9 cellular contexts compared by ENCODE assay signal in genomic region chr21:42463861-42464515, GRCh38. TPM values are rescaled to one million over a fixed set of nuclear protein-coding genes. Genes with fewer than 3 reads are reported as not detected.
DNase-seq lines count a peak whose midpoint lies in the region; ATAC-seq, FAIRE-seq and TF ChIP-seq lines count a peak whose summit lies in the region.
"Had no signal": no experiment of that assay in that cellular context is flagged by ENCODE, and none has a peak within 500 bp of the region (broad histone marks: within the 10 kb centered on the region; RNA-seq: fewer than 3 reads in every experiment).

No MANE protein-coding gene starts in this region.

- ATAC-seq in HCT116: peak; percentile 91
- ATAC-seq in HepG2: no peak
- no peak for ATAC-seq in HG03469 (IDR thresholded peaks at IDR 0.05; ENCODE audit: unreplicated experiment)
- ATAC-seq in HG02678 (IDR thresholded peaks at IDR 0.05; ENCODE audit: unreplicated experiment): no peak

- H2AFZ ChIP-seq in HCT116 (ENCODE audit: low read depth, low read length, poor library complexity, severe bottlenecking): peak overlapping the region; percentile 91
- H2AFZ ChIP-seq in HepG2 (ENCODE audit: low read length): no peak overlapping the region

- H3K79me2 ChIP-seq in HCT116 (ENCODE audit: insufficient read depth, low read length) (no peaks in the 10 kb centered on the region), HepG2 (ENCODE audit: insufficient read depth, low read length) (no peaks in the 10 kb centered on the region)

- H3K9ac ChIP-seq in HCT116 (ENCODE audit: low read length): no peak overlapping the region
- no peak overlapping the region for H3K9ac ChIP-seq in HepG2 (ENCODE audit: insufficient read depth, low read depth, low read length)

- no peaks in the 10 kb centered on the region for H4K20me1 ChIP-seq in HCT116 (ENCODE audit: insufficient read depth)
- no peaks in the 10 kb centered on the region for H4K20me1 ChIP-seq in HepG2 (ENCODE audit: insufficient read depth, low read length)

- peaks cover 25% of the 10 kb centered on the region for H3K27me3 Mint-ChIP-seq in activated naive CD4-positive, alpha-beta T cell treated with anti-CD3 and anti-CD28 coated beads, Interleukin-2, amount 10 ng/mL, durations not matched to agents 7 days and 5 days

- H3K27ac Mint-ChIP-seq in activated naive CD4-positive, alpha-beta T cell treated with anti-CD3 and anti-CD28 coated beads, Interleukin-2, amount 10 ng/mL, durations not matched to agents 7 days and 5 days: peak overlapping the region; percentile 75

- BruUV-seq in HCT116 (replicated peaks; lab: Mats Ljungman, UMichigan): no TSS peak
- no TSS peak for BruUV-seq in HepG2 (replicated peaks; lab: Mats Ljungman, UMichigan)

- H3K27ac ChIP-seq in HCT116 (ENCODE audit: low read depth, low read length) (no peak overlapping the region; the same call in 1 of the 2 replicates), HepG2 (ENCODE audit: extremely low read length, insufficient read depth, low read length) (no peak overlapping the region)
- H3K27ac ChIP-seq: SJCRH30 had no signal

- H3K4me2 ChIP-seq in HCT116 (ENCODE audit: low read length) (peak overlapping the region; percentile 30), HepG2 (ENCODE audit: low read depth, low read length) (no peak overlapping the region)

- no peak for TF ChIP-seq CTCF in HCT116 (IDR thresholded peaks at IDR 0.05 in 2 of 3, conservative IDR thresholded peaks at IDR 0.05 in 1 of 3; ENCODE audit: borderline replicate concordance in 1 of 3, insufficient read depth in 1 of 3, low read depth in 2 of 3, low read length in 2 of 3)
- TF ChIP-seq CTCF in HepG2 (CRISPR knock-in tag; IDR thresholded peaks at IDR 0.05): no peak

- RAD21 ChIA-PET in HCT116 (lab: Charles Lee; ENCODE audit: low non-redundant PET in 1 of 2, low total read pairs in 2 of 2, uncharacterized antibody in 2 of 2, unreplicated experiment in 2 of 2): no interaction called here

- H3K4me3 ChIP-seq in HCT116 (replicated peaks in 1 of 2; ENCODE audit: low read depth in 1 of 2, low read length in 2 of 2) (no peak overlapping the region), HepG2 (replicated peaks in 1 of 3; ENCODE audit: insufficient read depth in 1 of 3, low read depth in 2 of 3, low read length in 3 of 3) (no peak overlapping the region)
- H3K4me3 ChIP-seq: SJCRH30 had no signal

- DNase-seq in HCT116 (ENCODE audit: low read depth, low spot score) (peak; percentile 92), SW480 (ENCODE audit: low spot score) (peak; percentile 65), HepG2 (ENCODE audit: low spot score) (peak; percentile 10), mesenteric fat pad (ENCODE audit: low spot score) (no peak)
- peak; percentile 73 for DNase-seq in activated naive CD4-positive, alpha-beta T cell treated with anti-CD3 and anti-CD28 coated beads, Interleukin-2, amount 10 ng/mL, durations not matched to agents 7 days and 5 days
- peak; percentile 42 for DNase-seq in stimulated activated naive CD4-positive, alpha-beta T cell treated with Interleukin-2 at 50 U/mL for 16 hours (lab: John Stamatoyannopoulos, UW)

- TF ChIP-seq RAD21 in HCT116 (IDR thresholded peaks at IDR 0.05; ENCODE audit: low read depth): no peak
- no peak for TF ChIP-seq RAD21 in HepG2 (CRISPR knock-in tag; IDR thresholded peaks at IDR 0.05)

- TF ChIP-seq EP300 in HepG2 (IDR thresholded peaks at IDR 0.05; ENCODE audit: low read depth in 2 of 2, low read length in 2 of 2) (no peak), HepG2 (CRISPR knock-in tag; IDR thresholded peaks at IDR 0.05; ENCODE audit: borderline replicate concordance) (no peak)

- peaks cover 6% of the 10 kb centered on the region for H3K9me3 Mint-ChIP-seq in activated naive CD4-positive, alpha-beta T cell treated with anti-CD3 and anti-CD28 coated beads, Interleukin-2, amount 10 ng/mL, durations not matched to agents 7 days and 5 days

- POLR2A ChIA-PET in HCT116 (lab: Charles Lee) (interaction anchor here (0.7 kb wide), 1 partner anchor 10 kb away, joined by 3 read pairs; no protein-coding TSS in a partner anchor), HepG2 (lab: Yijun Ruan, JAX) (no interaction called here)

- H3K4me1 Mint-ChIP-seq in activated naive CD4-positive, alpha-beta T cell treated with anti-CD3 and anti-CD28 coated beads, Interleukin-2, amount 10 ng/mL, durations not matched to agents 7 days and 5 days: peaks cover 68% of the 10 kb centered on the region

- peaks cover 3 to 15% of the 10 kb centered on the region in 2 experiments; a peak in 1 of 4 replicates for H3K4me1 ChIP-seq in HCT116 (ENCODE audit: control insufficient read depth in 1 of 2, insufficient read depth in 2 of 2, low read length in 2 of 2)
- peaks cover 7% of the 10 kb centered on the region for H3K4me1 ChIP-seq in HepG2 (ENCODE audit: insufficient read depth, low read length)

- CTCF ChIA-PET in HCT116 (lab: Charles Lee): no interaction called here
- CTCF ChIA-PET in activated naive CD4-positive, alpha-beta T cell treated with anti-CD3 and anti-CD28 coated beads, Interleukin-2, amount 10 ng/mL, durations not matched to agents 7 days and 5 days (lab: Charles Lee): interaction anchor here (0.6 to 1.2 kb wide), 3 partner anchors 60 to 72 kb away, joined by 3 to 5 read pairs (median 4); partner anchors contain the start of gene UBASH3A
- CTCF ChIA-PET in HepG2 (lab: Yijun Ruan, JAX; ENCODE audit: low intra/inter-chr PET ratio, low total read pairs): no interaction called here

- 60% methylated on average over 17 of the region's 17 CpGs for WGBS in HepG2 (ENCODE audit: low lambda C conversion rate)

- no peak for TF ChIP-seq POLR2A in HCT116 (IDR thresholded peaks at IDR 0.05; ENCODE audit: borderline replicate concordance, extremely low read depth, insufficient read depth, insufficient read length)
- no peak for TF ChIP-seq POLR2A in HepG2 (IDR thresholded peaks at IDR 0.05; ENCODE audit: insufficient read depth in 1 of 2, low read depth in 2 of 2, low read length in 2 of 2)

- H3K9me2 ChIP-seq in HCT116 (ENCODE audit: insufficient read depth): no peaks in the 10 kb centered on the region

- intact Hi-C loops in HCT116 (cut with micrococcal nuclease): no loop called here
- intact Hi-C loops in HepG2 (cut with micrococcal nuclease; ENCODE audit: unreplicated experiment): no loop called here

- H3K36me3 Mint-ChIP-seq in activated naive CD4-positive, alpha-beta T cell treated with anti-CD3 and anti-CD28 coated beads, Interleukin-2, amount 10 ng/mL, durations not matched to agents 7 days and 5 days: peaks cover 1% of the 10 kb centered on the region

- H3K36me3 ChIP-seq in HCT116 (ENCODE audit: control insufficient read depth in 1 of 2, insufficient read depth in 2 of 2, low read length in 2 of 2) (no peaks in the 10 kb centered on the region), HepG2 (replicated peaks in 1 of 2; ENCODE audit: control insufficient read depth in 1 of 2, insufficient read depth in 2 of 2, low read length in 2 of 2) (no peaks in the 10 kb centered on the region)
- H3K36me3 ChIP-seq: SJCRH30 had no signal

- H3K9me3 ChIP-seq in HCT116 (ENCODE audit: control insufficient read depth in 1 of 2, insufficient read depth in 1 of 2, low read depth in 1 of 2, low read length in 2 of 2) (no peaks in the 10 kb centered on the region), HepG2 (ENCODE audit: low read length) (no peaks in the 10 kb centered on the region)
- H3K9me3 ChIP-seq: SJCRH30 had no signal

- no peak overlapping the region for H3K4me3 Mint-ChIP-seq in activated naive CD4-positive, alpha-beta T cell treated with anti-CD3 and anti-CD28 coated beads, Interleukin-2, amount 10 ng/mL, durations not matched to agents 7 days and 5 days

- no peak for FAIRE-seq in HepG2 (lab: Jason Lieb, UNC)

- in situ Hi-C loops in HepG2 (cut with HindIII; ENCODE audit: extremely low pct_ligation_motif_present, low pct_unique_long_range_greater_than_20kb): no loop called here

- no peaks in the 10 kb centered on the region for H3K27me3 ChIP-seq in HCT116 (ENCODE audit: insufficient read depth, low read length)
- H3K27me3 ChIP-seq in HepG2 (ENCODE audit: control insufficient read depth in 1 of 2, insufficient read depth in 2 of 2, low read length in 2 of 2): peaks cover 0 to 1% of the 10 kb centered on the region in 2 experiments; a peak in 1 of 5 replicates
- H3K27me3 ChIP-seq: SJCRH30 had no signal

RNA-seq across cellular contexts. Expression of gene RSPH1, which starts 32.0 kb away (rescaled TPM):
- total RNA-seq in HCT116 (2021; ENCODE audit: unreplicated experiment) (1.5 TPM), HepG2 (2016; rRNA removed; fragmentation: Illumina TruSeq; extraction: Trizol) (not detected in 2 replicates), mesenteric fat pad (0.22 TPM)
- 0.65 and 0.87 TPM in 2 replicates for polyA plus RNA-seq in HCT116 (2012)
- total RNA-seq in HepG2 (2016; cell fraction: cytosol; rRNA removed; fragmentation: Illumina TruSeq; extraction: Trizol; ENCODE audit: low read depth): not detected in 2 replicates
- not detected in 2 replicates for total RNA-seq in HepG2 (2016; cell fraction: insoluble cytoplasmic fraction; rRNA removed; fragmentation: Illumina TruSeq; extraction: Trizol)
- not detected in 2 replicates for total RNA-seq in HepG2 (2016; cell fraction: membrane; rRNA removed; fragmentation: Illumina TruSeq; extraction: Trizol)
- total RNA-seq in HepG2 (2016; cell fraction: nucleus; rRNA removed; fragmentation: Illumina TruSeq; extraction: Trizol): not detected in 2 replicates
- not detected in 2 replicates for polyA plus RNA-seq in HepG2 (2011; rRNA removed)
- polyA plus RNA-seq in HepG2 (2011; cell fraction: cytosol; rRNA removed): not detected in 2 replicates
- not detected in 2 replicates for polyA plus RNA-seq in HepG2 (2011; cell fraction: nucleus; rRNA removed)
- polyA plus RNA-seq in HepG2 (2012): not detected in 2 replicates
- polyA plus RNA-seq in HepG2 (2016; cell fraction: cytosol; fragmentation: Illumina TruSeq; extraction: Trizol; ENCODE audit: low read depth): not detected in 2 replicates
- polyA plus RNA-seq in HepG2 (2016; cell fraction: insoluble cytoplasmic fraction; fragmentation: Illumina TruSeq; extraction: Trizol; ENCODE audit: low read depth): not detected in 2 replicates
- polyA plus RNA-seq in HepG2 (2016; cell fraction: membrane; fragmentation: Illumina TruSeq; extraction: Trizol; ENCODE audit: low read depth): not detected in 2 replicates
- not detected in 2 replicates for polyA plus RNA-seq in HepG2 (2016; cell fraction: nucleus; fragmentation: Illumina TruSeq; extraction: Trizol; ENCODE audit: insufficient read depth, low read depth)
- polyA minus RNA-seq in HepG2 (2011; rRNA and poly(A)+ RNA removed; ENCODE audit: low replicate concordance): not detected in 2 replicates
- not detected in 2 replicates for polyA minus RNA-seq in HepG2 (2011; cell fraction: cytosol; rRNA and poly(A)+ RNA removed)
- polyA minus RNA-seq in HepG2 (2011; cell fraction: nucleus; rRNA and poly(A)+ RNA removed): not detected in 2 replicates
- total RNA-seq: SJCRH30 had no signal

RNA-seq across cellular contexts. Expression of gene SLC37A1, which starts 49.7 kb away (rescaled TPM):
- total RNA-seq in HCT116 (2021; ENCODE audit: unreplicated experiment) (15.0 TPM), HepG2 (2016; rRNA removed; fragmentation: Illumina TruSeq; extraction: Trizol) (0.17 and 0.40 TPM in 2 replicates), mesenteric fat pad (7.0 TPM)
- 12.5 and 12.9 TPM in 2 replicates for polyA plus RNA-seq in HCT116 (2012)
- 0.18 TPM in 1 of 2 replicates, not detected in the other for total RNA-seq in HepG2 (2016; cell fraction: cytosol; rRNA removed; fragmentation: Illumina TruSeq; extraction: Trizol; ENCODE audit: low read depth)
- total RNA-seq in HepG2 (2016; cell fraction: insoluble cytoplasmic fraction; rRNA removed; fragmentation: Illumina TruSeq; extraction: Trizol): 0.10 and 0.28 TPM in 2 replicates
- total RNA-seq in HepG2 (2016; cell fraction: membrane; rRNA removed; fragmentation: Illumina TruSeq; extraction: Trizol): 0.31 and 0.48 TPM in 2 replicates
- total RNA-seq in HepG2 (2016; cell fraction: nucleus; rRNA removed; fragmentation: Illumina TruSeq; extraction: Trizol): 0.31 and 0.34 TPM in 2 replicates
- polyA plus RNA-seq in HepG2 (2011; rRNA removed): 0.14 and 0.22 TPM in 2 replicates
- polyA plus RNA-seq in HepG2 (2011; cell fraction: cytosol; rRNA removed): 0.12 and 0.14 TPM in 2 replicates
- polyA plus RNA-seq in HepG2 (2011; cell fraction: nucleus; rRNA removed): 0.19 and 0.29 TPM in 2 replicates
- 0.13 and 0.28 TPM in 2 replicates for polyA plus RNA-seq in HepG2 (2012)
- 0.18 and 0.58 TPM in 2 replicates for polyA plus RNA-seq in HepG2 (2016; cell fraction: cytosol; fragmentation: Illumina TruSeq; extraction: Trizol; ENCODE audit: low read depth)
- polyA plus RNA-seq in HepG2 (2016; cell fraction: insoluble cytoplasmic fraction; fragmentation: Illumina TruSeq; extraction: Trizol; ENCODE audit: low read depth): 0.12 and 0.25 TPM in 2 replicates
- polyA plus RNA-seq in HepG2 (2016; cell fraction: membrane; fragmentation: Illumina TruSeq; extraction: Trizol; ENCODE audit: low read depth): 0.35 and 0.40 TPM in 2 replicates
- 0.37 and 0.70 TPM in 2 replicates for polyA plus RNA-seq in HepG2 (2016; cell fraction: nucleus; fragmentation: Illumina TruSeq; extraction: Trizol; ENCODE audit: insufficient read depth, low read depth)
- polyA minus RNA-seq in HepG2 (2011; rRNA and poly(A)+ RNA removed; ENCODE audit: low replicate concordance): 0.80 and 7.9 TPM in 2 replicates
- polyA minus RNA-seq in HepG2 (2011; cell fraction: cytosol; rRNA and poly(A)+ RNA removed): 0.49 TPM in 1 of 2 replicates, not detected in the other
- polyA minus RNA-seq in HepG2 (2011; cell fraction: nucleus; rRNA and poly(A)+ RNA removed): 0.12 and 0.39 TPM in 2 replicates
- total RNA-seq: SJCRH30 had no signal

Comparison
In these comparisons a context has a peak if more than half of its experiments do, and no peak if none do; other contexts are left out.
1. Of the 20 proteins assayed by ChIP-seq in both HepG2 and HCT116: peak only in HepG2: none; only in HCT116: SP1; in both: none; in neither: 19.